ENCODE assay signal across 1 cellular context in the genomic region with DNA sequence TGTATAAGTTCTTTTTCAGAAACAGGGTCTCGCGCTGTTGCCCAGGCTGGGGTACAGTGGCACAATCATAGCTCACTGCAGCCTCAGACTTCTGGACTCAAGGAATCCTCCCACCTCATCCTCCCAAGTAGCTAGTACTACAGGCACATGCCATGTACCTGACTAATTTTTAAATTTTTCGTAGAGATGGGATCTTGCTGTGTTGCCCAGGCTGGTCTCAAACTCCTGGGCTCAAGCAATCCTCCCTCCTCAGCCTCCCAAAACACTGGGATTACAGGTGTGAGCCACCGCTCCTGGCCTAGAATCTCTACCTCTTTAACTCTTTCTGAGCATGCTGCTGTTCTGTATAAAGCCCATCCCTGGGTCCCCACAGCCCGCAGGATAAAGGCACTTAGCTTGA. TPM values are rescaled to one million over a fixed set of nuclear protein-coding genes. Genes with fewer than 3 reads are reported as not detected.
"Had no signal": no experiment of that assay in that cellular context is flagged by ENCODE, and none has a peak within 500 bp of the region (broad histone marks: within the 10 kb centered on the region; RNA-seq: fewer than 3 reads in every experiment).

No MANE protein-coding gene starts in this region.

RNA-seq across cellular contexts. Expression of gene GATA3, which starts 23.3 kb away (rescaled TPM):
- total RNA-seq: G401 had no signal
